8 cellular contexts compared by ENCODE assay signal in the genomic region with DNA sequence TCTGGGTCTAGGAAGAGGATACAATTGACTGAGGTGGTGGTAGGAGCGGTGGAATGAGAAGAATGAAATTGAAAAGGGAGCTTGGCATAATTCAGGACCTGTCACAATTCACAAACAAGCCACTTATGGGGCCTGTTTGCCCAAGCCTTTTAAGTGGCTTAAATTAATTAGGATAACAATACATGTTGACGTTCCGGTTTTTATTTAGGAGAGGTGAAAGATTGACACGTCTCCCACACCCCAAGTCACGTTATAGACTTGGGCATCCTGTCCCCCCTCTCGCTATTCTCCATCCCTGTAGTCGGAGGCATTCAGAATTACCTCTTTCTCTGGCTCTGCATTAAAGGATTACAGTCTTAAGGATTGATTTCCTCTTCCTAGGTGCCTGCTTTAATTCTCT. TPM values are rescaled to one million over a fixed set of nuclear protein-coding genes. Genes with fewer than 3 reads are reported as not detected.
DNase-seq lines count a peak whose midpoint lies in the region; ATAC-seq, FAIRE-seq and TF ChIP-seq lines count a peak whose summit lies in the region.

No MANE protein-coding gene starts in this region.

- H3K27me3 Mint-ChIP-seq in CD8-positive, alpha-beta T cell (ENCODE audit: low read depth) = no peaks in the 10 kb centered on the region
- H3K27me3 Mint-ChIP-seq in neural progenitor cell (ENCODE audit: insufficient read depth, low read depth) = peaks cover 16% of the 10 kb centered on the region

- peak overlapping the region; percentile 65 for H3K27ac ChIP-seq in CD8-positive, alpha-beta T cell (ENCODE audit: low read depth, low read length)
- H3K27ac ChIP-seq in coronary artery = peak overlapping the region; percentile 83 to 88
- H3K27ac ChIP-seq in neural progenitor cell = no peak overlapping the region
- H3K27ac ChIP-seq in kidney (ENCODE audit: low read depth in 2 of 2, low read length in 2 of 2) = no peak overlapping the region

- no peak for DNase-seq in CD8-positive, alpha-beta T cell
- DNase-seq in MG63 (no peak), coronary artery (ENCODE audit: low spot score) (no peak), neural progenitor cell (ENCODE audit: low spot score) (peak; percentile 8), NCI-H1105 (lab: John Stamatoyannopoulos, UW) (no peak), COR-L47 (lab: John Stamatoyannopoulos, UW) (no peak), kidney (no peak)

- no peaks in the 10 kb centered on the region for H4K20me1 ChIP-seq in neural progenitor cell (ENCODE audit: low read depth)

- POLR2A ChIA-PET in CD8-positive, alpha-beta T cell (lab: Charles Lee) = interaction anchor here (0.8 to 2.8 kb wide), 7 partner anchors 9 to 227 kb away, joined by 3 to 14 read pairs (median 5); a partner anchor contains a TSS

- H3K4me3 ChIP-seq in CD8-positive, alpha-beta T cell (ENCODE audit: low read depth, low read length) = peak overlapping the region; percentile 67
- H3K4me3 ChIP-seq in MG63 (peak overlapping the region; percentile 75), coronary artery (peak overlapping the region; percentile 89), neural progenitor cell (peak overlapping the region; percentile 97), kidney (ENCODE audit: low read length in 2 of 2) (peak overlapping the region in 1 of 2 donors; percentile 98)

- H3K36me3 Mint-ChIP-seq in CD8-positive, alpha-beta T cell = peaks cover 27% of the 10 kb centered on the region
- H3K36me3 Mint-ChIP-seq in neural progenitor cell = no peaks in the 10 kb centered on the region

- peak overlapping the region; percentile 75 for H2AFZ ChIP-seq in neural progenitor cell (replicated peaks)

- H3K4me2 ChIP-seq in neural progenitor cell = peak overlapping the region; percentile 87

- intact Hi-C loops in CD8-positive, alpha-beta T cell (cut with DNase I, micrococcal nuclease) = loop anchor here in 1 of 2 experiments (2.0 kb wide), 1 partner anchor 15 kb away; no protein-coding TSS in a partner anchor
- intact Hi-C loops in kidney (cut with DNase I) = no loop called here

- ATAC-seq in CD8-positive, alpha-beta T cell = no peak
- no peak for ATAC-seq in HG02759 (IDR thresholded peaks at IDR 0.05; ENCODE audit: unreplicated experiment)

- H3K9me3 Mint-ChIP-seq in CD8-positive, alpha-beta T cell = no peaks in the 10 kb centered on the region
- H3K9me3 Mint-ChIP-seq in neural progenitor cell = no peaks in the 10 kb centered on the region

- H3F3A ChIP-seq in neural progenitor cell (ENCODE audit: low read depth) = no peaks in the 10 kb centered on the region

- H3K36me3 ChIP-seq in CD8-positive, alpha-beta T cell (ENCODE audit: insufficient read depth, low read length) = peaks cover 9% of the 10 kb centered on the region
- H3K36me3 ChIP-seq in MG63 (no peaks in the 10 kb centered on the region), neural progenitor cell (no peaks in the 10 kb centered on the region), kidney (ENCODE audit: control insufficient read depth in 1 of 2, insufficient read depth in 2 of 2, low read length in 2 of 2) (peaks cover 8 to 14% of the 10 kb centered on the region in 2 donors)

- FAIRE-seq in kidney (lab: Jason Lieb, UNC) = no peak

- peak overlapping the region; percentile 95 for H3K4me3 Mint-ChIP-seq in CD8-positive, alpha-beta T cell
- H3K4me3 Mint-ChIP-seq in neural progenitor cell = peak overlapping the region; percentile 95

- no peaks in the 10 kb centered on the region for H3K9me3 ChIP-seq in CD8-positive, alpha-beta T cell (ENCODE audit: low read length)
- no peaks in the 10 kb centered on the region for H3K9me3 ChIP-seq in MG63
- H3K9me3 ChIP-seq in neural progenitor cell (ENCODE audit: low read depth) = no peaks in the 10 kb centered on the region
- no peaks in the 10 kb centered on the region for H3K9me3 ChIP-seq in kidney (ENCODE audit: control insufficient read depth in 1 of 2, low read length in 2 of 2)

- TF ChIP-seq CTCF in CD8-positive, alpha-beta T cell (IDR thresholded peaks at IDR 0.05) = no peak
- TF ChIP-seq CTCF in coronary artery (IDR thresholded peaks at IDR 0.05) = no peak
- TF ChIP-seq CTCF in neural progenitor cell (IDR thresholded peaks at IDR 0.05) = no peak
- TF ChIP-seq CTCF in kidney (IDR thresholded peaks at IDR 0.05; ENCODE audit: borderline replicate concordance, extremely low read depth, insufficient read depth) = no peak

- no peaks in the 10 kb centered on the region for H3K79me2 ChIP-seq in neural progenitor cell (ENCODE audit: low read depth)

- peaks cover 18% of the 10 kb centered on the region for H3K4me1 ChIP-seq in CD8-positive, alpha-beta T cell (ENCODE audit: insufficient read depth, low read length)
- H3K4me1 ChIP-seq in neural progenitor cell = peaks cover 10% of the 10 kb centered on the region
- peaks cover 4 to 10% of the 10 kb centered on the region in 2 donors for H3K4me1 ChIP-seq in kidney (ENCODE audit: control insufficient read depth in 1 of 2, insufficient read depth in 1 of 2, low read depth in 1 of 2, low read length in 2 of 2)

- H3K27me3 ChIP-seq in CD8-positive, alpha-beta T cell (ENCODE audit: insufficient read depth, low read length) = no peaks in the 10 kb centered on the region
- H3K27me3 ChIP-seq in MG63 = no peaks in the 10 kb centered on the region
- peaks cover 22% of the 10 kb centered on the region for H3K27me3 ChIP-seq in neural progenitor cell

- peaks cover 30% of the 10 kb centered on the region for H3K4me1 Mint-ChIP-seq in CD8-positive, alpha-beta T cell (ENCODE audit: low read depth)
- peaks cover 19% of the 10 kb centered on the region for H3K4me1 Mint-ChIP-seq in neural progenitor cell

- CTCF ChIA-PET in CD8-positive, alpha-beta T cell (lab: Charles Lee) = interaction anchor here (2.1 to 13.0 kb wide), 3 partner anchors 17 to 29 kb away, joined by 9 to 265 read pairs (median 42); no protein-coding TSS in a partner anchor

- H3K27ac Mint-ChIP-seq in CD8-positive, alpha-beta T cell = peak overlapping the region; percentile 92
- H3K27ac Mint-ChIP-seq in neural progenitor cell = no peak overlapping the region

- no peak overlapping the region for H3K9ac ChIP-seq in neural progenitor cell
- no peak overlapping the region for H3K9ac ChIP-seq in kidney (ENCODE audit: low read length in 2 of 2)

RNA-seq across cellular contexts. Expression of a gene that starts 1.0 kb away (rescaled TPM):
- 10 to 100 TPM; 49.2 to 49.5 TPM for total RNA-seq in CD8-positive, alpha-beta T cell
- total RNA-seq in MG63 (2014; rRNA removed; shearing (Covaris generic); ENCODE audit: low replicate concordance) = 35.7 and 42.4 TPM in 2 replicates
- total RNA-seq in neural progenitor cell (ENCODE audit: low replicate concordance) (25.3 and 46.0 TPM in 2 replicates), kidney (109 TPM)
- polyA plus RNA-seq in kidney (ENCODE audit: insufficient read depth, low read depth, low replicate concordance) = 82.2 TPM

RNA-seq across cellular contexts. Expression of a gene that starts 23.6 kb away (rescaled TPM):
- total RNA-seq in CD8-positive, alpha-beta T cell = not detected
- not detected in 2 replicates for total RNA-seq in MG63 (2014; rRNA removed; shearing (Covaris generic); ENCODE audit: low replicate concordance)
- total RNA-seq in neural progenitor cell (ENCODE audit: low replicate concordance) = not detected in 2 replicates
- total RNA-seq in kidney = not detected
- not detected for polyA plus RNA-seq in kidney (ENCODE audit: insufficient read depth, low read depth, low replicate concordance)

RNA-seq across cellular contexts. Expression of a gene that starts 52.3 kb away (rescaled TPM):
- 100 to 1,000 TPM; 220 to 229 TPM for total RNA-seq in CD8-positive, alpha-beta T cell
- 213 and 230 TPM in 2 replicates for total RNA-seq in MG63 (2014; rRNA removed; shearing (Covaris generic); ENCODE audit: low replicate concordance)
- total RNA-seq in neural progenitor cell (ENCODE audit: low replicate concordance) = 461 and 715 TPM in 2 replicates
- total RNA-seq in kidney = 271 TPM
- 939 TPM for polyA plus RNA-seq in kidney (ENCODE audit: insufficient read depth, low read depth, low replicate concordance)

Comparison
In these comparisons a context has a peak if more than half of its experiments do, and no peak if none do; other contexts are left out.
1. H3K27ac ChIP-seq: peak in CD8-positive, alpha-beta T cell (single experiment) and coronary artery (2 of 2); none in neural progenitor cell (single experiment) and kidney (0 of 2).